In the genomic region with DNA sequence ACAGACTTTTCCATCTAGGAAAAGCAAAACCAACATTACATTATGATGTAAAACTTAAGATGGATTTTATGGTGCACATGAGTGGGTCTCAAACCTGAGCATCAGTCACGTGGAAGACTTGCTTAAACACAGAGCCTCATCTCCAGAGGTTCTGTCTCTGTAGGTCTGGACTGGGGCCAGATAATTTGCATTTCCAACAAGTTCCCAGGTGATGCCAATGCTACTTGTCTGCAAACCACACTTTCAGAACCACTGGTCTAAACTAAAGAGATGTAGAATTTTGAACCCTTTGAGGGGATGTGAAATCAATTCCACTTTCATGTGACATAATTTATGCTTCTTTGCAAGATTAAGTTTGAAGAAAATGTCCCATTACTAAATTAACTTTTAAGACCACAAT, we compare ENCODE assay signal across 16 cellular contexts.
A peak's percentile ranks its signal among the peaks of the same experiment; 100 is the strongest.
DNase-seq lines count a peak whose midpoint lies in the region; ATAC-seq lines count a peak whose summit lies in the region.
"Had no signal": no experiment of that assay in that cellular context is flagged by ENCODE, and none has a peak within 500 bp of the region (broad histone marks: within the 10 kb centered on the region; RNA-seq: fewer than 3 reads in every experiment).

No MANE protein-coding gene starts in this region.

- ATAC-seq in GM19463 (IDR thresholded peaks at IDR 0.05; ENCODE audit: unreplicated experiment): peak; percentile 43
- no peak for ATAC-seq in activated T-cell treated with anti-CD3 and anti-CD28 coated beads, Interleukin-2, amount 50 U/mL, for 72 hours (replicated peaks in 1 of 2)
- ATAC-seq: GM12878, SK-N-SH treated with all-trans-retinoic acid at 6 μM for 48 hours, T-cell had no signal

- H3K9me3 Mint-ChIP-seq in activated T-cell treated with anti-CD3 and anti-CD28 coated beads, Interleukin-2, amount 50 U/mL, for 72 hours: no peaks in the 10 kb centered on the region

- H3K27ac Mint-ChIP-seq in activated T-cell treated with anti-CD3 and anti-CD28 coated beads, Interleukin-2, amount 50 U/mL, for 72 hours: no peak overlapping the region
- H3K27ac Mint-ChIP-seq: T-cell had no signal

- no peaks in the 10 kb centered on the region for H3K27me3 Mint-ChIP-seq in activated T-cell treated with anti-CD3 and anti-CD28 coated beads, Interleukin-2, amount 50 U/mL, for 72 hours (ENCODE audit: low read depth)
- H3K27me3 Mint-ChIP-seq: T-cell had no signal

- no peaks in the 10 kb centered on the region for H3K4me1 Mint-ChIP-seq in activated T-cell treated with anti-CD3 and anti-CD28 coated beads, Interleukin-2, amount 50 U/mL, for 72 hours (ENCODE audit: low read depth)
- H3K4me1 Mint-ChIP-seq: T-cell had no signal

- DNase-seq in NCI-H748 (lab: John Stamatoyannopoulos, UW; ENCODE audit: unreplicated experiment): peak; percentile 35
- DNase-seq in NCI-H748 treated with DMSO at 0.1 percent for 48 hours (lab: John Stamatoyannopoulos, UW): no peak
- peak; percentile 35 for DNase-seq in NCI-H187 treated with DMSO at 0.1 percent for 48 hours (lab: John Stamatoyannopoulos, UW)
- DNase-seq in 8988T: no peak
- no peak for DNase-seq in activated T-cell treated with anti-CD3 and anti-CD28 coated beads, Interleukin-2, amount 50 U/mL, for 72 hours
- no peak for DNase-seq in NCI-H226
- DNase-seq: ACHN, C1 segment of cervical spinal cord, GF-D8, NCI-H1930, NCI-H2171 treated with DMSO at 0.1 percent for 48 hours, SIG-M5, T-cell had no signal

- no peaks in the 10 kb centered on the region for H3K36me3 Mint-ChIP-seq in activated T-cell treated with anti-CD3 and anti-CD28 coated beads, Interleukin-2, amount 50 U/mL, for 72 hours (ENCODE audit: insufficient read depth in 2 of 2)
- H3K36me3 Mint-ChIP-seq: T-cell had no signal

- no peak overlapping the region for H3K4me3 Mint-ChIP-seq in activated T-cell treated with anti-CD3 and anti-CD28 coated beads, Interleukin-2, amount 50 U/mL, for 72 hours
- H3K4me3 Mint-ChIP-seq: T-cell had no signal

Comparison
In these comparisons a context has a peak if more than half of its experiments do, and no peak if none do; other contexts are left out.
1. DNase-seq: peak in NCI-H748 (single experiment) and NCI-H187 treated with DMSO at 0.1 percent for 48 hours (single experiment); none in NCI-H748 treated with DMSO at 0.1 percent for 48 hours (single experiment), 8988T (single experiment), activated T-cell treated with anti-CD3 and anti-CD28 coated beads, Interleukin-2, amount 50 U/mL, for 72 hours (0 of 2) and NCI-H226 (single experiment).